1 cellular context compared by ENCODE assay signal in the genomic region with DNA sequence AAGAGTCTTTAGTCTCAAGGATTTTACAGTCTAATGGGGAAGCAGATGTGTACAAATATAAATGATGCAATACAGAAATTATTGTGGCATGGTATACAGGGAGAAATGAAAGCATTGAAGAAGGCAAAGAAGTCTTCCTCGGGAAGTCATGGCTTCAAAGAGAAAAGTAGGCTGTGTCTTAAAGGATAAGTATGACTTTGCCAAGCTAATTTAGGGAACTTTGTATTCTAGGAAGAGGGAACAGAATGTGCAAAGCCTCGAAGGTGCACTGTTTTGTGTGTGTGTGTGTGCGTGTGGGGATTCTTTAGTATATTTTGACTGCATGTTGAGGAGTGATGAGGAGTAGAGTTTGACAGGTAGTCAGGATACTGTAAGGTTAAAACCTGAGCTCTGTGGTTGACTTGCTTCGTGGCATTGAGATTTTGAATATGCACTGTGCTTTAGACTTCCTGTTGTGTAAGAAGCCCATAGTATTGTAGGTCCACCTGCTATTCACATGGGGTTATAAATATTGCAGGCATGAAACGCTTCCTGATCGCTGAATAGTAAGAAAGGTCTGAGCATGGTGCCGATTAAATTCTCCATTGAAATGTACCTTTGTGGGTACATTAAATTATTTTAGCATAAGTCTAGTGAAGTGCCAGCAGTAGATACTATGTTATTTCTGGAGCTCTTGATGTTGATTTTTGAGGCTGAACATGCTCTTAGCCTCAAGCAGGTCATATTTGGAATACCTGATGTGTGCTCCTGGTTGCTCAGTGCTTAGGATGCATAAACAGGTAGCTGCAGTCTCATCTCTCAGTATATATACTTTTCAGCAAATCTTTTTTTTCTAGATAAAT.
TF ChIP-seq lines count a peak whose summit lies in the region.

No MANE protein-coding gene starts in this region.

TF ChIP-seq in K562, 482 proteins besides CTCF, POLR2A, EP300 and RAD21 (continued from another document and continues in another):
- TF ChIP-seq, protein P1, sequence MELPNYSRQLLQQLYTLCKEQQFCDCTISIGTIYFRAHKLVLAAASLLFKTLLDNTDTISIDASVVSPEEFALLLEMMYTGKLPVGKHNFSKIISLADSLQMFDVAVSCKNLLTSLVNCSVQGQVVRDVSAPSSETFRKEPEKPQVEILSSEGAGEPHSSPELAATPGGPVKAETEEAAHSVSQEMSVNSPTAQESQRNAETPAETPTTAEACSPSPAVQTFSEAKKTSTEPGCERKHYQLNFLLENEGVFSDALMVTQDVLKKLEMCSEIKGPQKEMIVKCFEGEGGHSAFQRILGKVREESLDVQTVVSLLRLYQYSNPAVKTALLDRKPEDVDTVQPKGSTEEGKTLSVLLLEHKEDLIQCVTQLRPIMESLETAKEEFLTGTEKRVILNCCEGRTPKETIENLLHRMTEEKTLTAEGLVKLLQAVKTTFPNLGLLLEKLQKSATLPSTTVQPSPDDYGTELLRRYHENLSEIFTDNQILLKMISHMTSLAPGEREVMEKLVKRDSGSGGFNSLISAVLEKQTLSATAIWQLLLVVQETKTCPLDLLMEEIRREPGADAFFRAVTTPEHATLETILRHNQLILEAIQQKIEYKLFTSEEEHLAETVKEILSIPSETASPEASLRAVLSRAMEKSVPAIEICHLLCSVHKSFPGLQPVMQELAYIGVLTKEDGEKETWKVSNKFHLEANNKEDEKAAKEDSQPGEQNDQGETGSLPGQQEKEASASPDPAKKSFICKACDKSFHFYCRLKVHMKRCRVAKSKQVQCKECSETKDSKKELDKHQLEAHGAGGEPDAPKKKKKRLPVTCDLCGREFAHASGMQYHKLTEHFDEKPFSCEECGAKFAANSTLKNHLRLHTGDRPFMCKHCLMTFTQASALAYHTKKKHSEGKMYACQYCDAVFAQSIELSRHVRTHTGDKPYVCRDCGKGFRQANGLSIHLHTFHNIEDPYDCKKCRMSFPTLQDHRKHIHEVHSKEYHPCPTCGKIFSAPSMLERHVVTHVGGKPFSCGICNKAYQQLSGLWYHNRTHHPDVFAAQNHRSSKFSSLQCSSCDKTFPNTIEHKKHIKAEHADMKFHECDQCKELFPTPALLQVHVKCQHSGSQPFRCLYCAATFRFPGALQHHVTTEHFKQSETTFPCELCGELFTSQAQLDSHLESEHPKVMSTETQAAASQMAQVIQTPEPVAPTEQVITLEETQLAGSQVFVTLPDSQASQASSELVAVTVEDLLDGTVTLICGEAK (IDR thresholded peaks at IDR 0.05), result 0 out of 2 replicates have a peak, but pooled peaks have one; percentile 34
- TF ChIP-seq, protein P1 (CRISPR knock-in tag; IDR thresholded peaks at IDR 0.05), result no peak
- peak; percentile 61; the same call in 1 of the 2 replicates for TF ChIP-seq NKRF (IDR thresholded peaks at IDR 0.05; ENCODE audit: borderline replicate concordance)
- TF ChIP-seq, protein P2, sequence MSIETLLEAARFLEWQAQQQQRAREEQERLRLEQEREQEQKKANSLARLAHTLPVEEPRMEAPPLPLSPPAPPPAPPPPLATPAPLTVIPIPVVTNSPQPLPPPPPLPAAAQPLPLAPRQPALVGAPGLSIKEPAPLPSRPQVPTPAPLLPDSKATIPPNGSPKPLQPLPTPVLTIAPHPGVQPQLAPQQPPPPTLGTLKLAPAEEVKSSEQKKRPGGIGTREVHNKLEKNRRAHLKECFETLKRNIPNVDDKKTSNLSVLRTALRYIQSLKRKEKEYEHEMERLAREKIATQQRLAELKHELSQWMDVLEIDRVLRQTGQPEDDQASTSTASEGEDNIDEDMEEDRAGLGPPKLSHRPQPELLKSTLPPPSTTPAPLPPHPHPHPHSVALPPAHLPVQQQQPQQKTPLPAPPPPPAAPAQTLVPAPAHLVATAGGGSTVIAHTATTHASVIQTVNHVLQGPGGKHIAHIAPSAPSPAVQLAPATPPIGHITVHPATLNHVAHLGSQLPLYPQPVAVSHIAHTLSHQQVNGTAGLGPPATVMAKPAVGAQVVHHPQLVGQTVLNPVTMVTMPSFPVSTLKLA (conservative IDR thresholded peaks at IDR 0.05), result peak; percentile 38 to 44; a peak in 3 of 4 replicates
- no peak for TF ChIP-seq NR2C2 (CRISPR knock-in tag; IDR thresholded peaks at IDR 0.05)
- no peak for TF ChIP-seq NR2C2 (tag; IDR thresholded peaks at IDR 0.05)
- peak; percentile 28; the same call in 1 of the 2 replicates for TF ChIP-seq DPF2 (IDR thresholded peaks at IDR 0.05)
- TF ChIP-seq TEAD4 (IDR thresholded peaks at IDR 0.05; ENCODE audit: low read length), result peak; percentile 17; the same call in 1 of the 2 replicates
- no peak for TF ChIP-seq TEAD4 (CRISPR knock-in tag; IDR thresholded peaks at IDR 0.05; ENCODE audit: borderline replicate concordance)
- TF ChIP-seq IRF9 (tag; IDR thresholded peaks at IDR 0.05), result peak; percentile 87
- TF ChIP-seq TCFL5 (CRISPR knock-in tag; conservative IDR thresholded peaks at IDR 0.05), result 0 out of 2 replicates have a peak, but pooled peaks have one; percentile 8
- 0 out of 2 replicates have a peak, but pooled peaks have one; percentile 39 for TF ChIP-seq SMAD4 (CRISPR knock-in tag; conservative IDR thresholded peaks at IDR 0.05)
- no peak for TF ChIP-seq SNIP1 (IDR thresholded peaks at IDR 0.05; ENCODE audit: low read depth)
- no peak for TF ChIP-seq E4F1 (CRISPR knock-in tag; IDR thresholded peaks at IDR 0.05; ENCODE audit: borderline replicate concordance)
- TF ChIP-seq MLLT1 (IDR thresholded peaks at IDR 0.05), result 0 out of 4 replicates have a peak, but pooled peaks have one; percentile 64 to 72
- TF ChIP-seq LARP7 (IDR thresholded peaks at IDR 0.05), result peak; percentile 67; the same call in 1 of the 2 replicates
- peak in 1 of 2 experiments; percentile 40; a peak in 1 of 4 replicates for TF ChIP-seq KDM1A (IDR thresholded peaks at IDR 0.05)
- TF ChIP-seq MTA2 (IDR thresholded peaks at IDR 0.05; ENCODE audit: low read depth), result 0 out of 2 replicates have a peak, but pooled peaks have one; percentile 9
- peak; percentile 91 for TF ChIP-seq CEBPB (tag; IDR thresholded peaks at IDR 0.05)
- peak; percentile 68 for TF ChIP-seq EP400 (IDR thresholded peaks at IDR 0.05)
- TF ChIP-seq JUND (IDR thresholded peaks at IDR 0.05; ENCODE audit: borderline replicate concordance, low read depth, low read length), result no peak
- peak; percentile 43; the same call in 1 of the 3 replicates for TF ChIP-seq JUND (tag; IDR thresholded peaks at IDR 0.05; ENCODE audit: borderline replicate concordance, low read depth, low read length)
- TF ChIP-seq, protein P3, sequence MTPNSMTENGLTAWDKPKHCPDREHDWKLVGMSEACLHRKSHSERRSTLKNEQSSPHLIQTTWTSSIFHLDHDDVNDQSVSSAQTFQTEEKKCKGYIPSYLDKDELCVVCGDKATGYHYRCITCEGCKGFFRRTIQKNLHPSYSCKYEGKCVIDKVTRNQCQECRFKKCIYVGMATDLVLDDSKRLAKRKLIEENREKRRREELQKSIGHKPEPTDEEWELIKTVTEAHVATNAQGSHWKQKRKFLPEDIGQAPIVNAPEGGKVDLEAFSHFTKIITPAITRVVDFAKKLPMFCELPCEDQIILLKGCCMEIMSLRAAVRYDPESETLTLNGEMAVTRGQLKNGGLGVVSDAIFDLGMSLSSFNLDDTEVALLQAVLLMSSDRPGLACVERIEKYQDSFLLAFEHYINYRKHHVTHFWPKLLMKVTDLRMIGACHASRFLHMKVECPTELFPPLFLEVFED (CRISPR knock-in tag; conservative IDR thresholded peaks at IDR 0.05), result 0 out of 2 replicates have a peak, but pooled peaks have one; percentile 9
- no peak for TF ChIP-seq ZFP1 (CRISPR knock-in tag; IDR thresholded peaks at IDR 0.05)
- no peak for TF ChIP-seq ZNF280A (IDR thresholded peaks at IDR 0.05; ENCODE audit: low read depth, partially characterized antibody)
- TF ChIP-seq KAT7 (CRISPR knock-in tag; IDR thresholded peaks at IDR 0.05; ENCODE audit: borderline replicate concordance), result peak; percentile 76; the same call in 1 of the 2 replicates
- TF ChIP-seq TRIM24 (IDR thresholded peaks at IDR 0.05), result peak in 1 of 2 experiments; percentile 24; a peak in 1 of 4 replicates
- TF ChIP-seq HIVEP1 (CRISPR knock-in tag; IDR thresholded peaks at IDR 0.05), result no peak
